9 cellular contexts compared by ENCODE assay signal in the genomic region with DNA sequence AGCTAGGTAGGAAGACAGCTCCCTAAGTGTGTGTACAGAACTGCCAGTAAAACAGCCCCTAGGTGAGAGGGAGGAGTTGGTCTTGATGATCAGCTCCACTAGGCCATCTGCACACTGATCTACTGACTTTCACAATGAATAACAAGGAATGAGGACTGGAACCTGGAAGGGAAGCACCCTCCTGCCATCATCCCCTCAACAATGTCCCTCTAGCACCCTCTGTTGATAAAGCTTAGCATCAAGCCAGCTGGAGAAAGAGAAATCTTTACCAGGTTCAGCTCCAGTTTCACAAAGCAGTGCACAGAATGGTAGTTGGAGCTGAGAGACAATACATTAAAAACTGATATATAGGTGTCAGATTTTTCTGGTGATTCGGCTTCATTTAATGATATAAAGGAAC. TPM values are rescaled to one million over a fixed set of nuclear protein-coding genes. Genes with fewer than 3 reads are reported as not detected.
DNase-seq lines count a peak whose midpoint lies in the region; ATAC-seq and TF ChIP-seq lines count a peak whose summit lies in the region.
"Had no signal": no experiment of that assay in that cellular context is flagged by ENCODE, and none has a peak within 500 bp of the region (broad histone marks: within the 10 kb centered on the region; RNA-seq: fewer than 3 reads in every experiment).

No MANE protein-coding gene starts in this region.

- H3K4me1 Mint-ChIP-seq in activated CD4-positive, alpha-beta T cell treated with anti-CD3 and anti-CD28 coated beads, Interleukin-2, amount 10 ng/mL, durations not matched to agents 7 days and 5 days, result no peaks in the 10 kb centered on the region

- DNase-seq in NCI-H2107 treated with DMSO at 0.1 percent for 48 hours (lab: John Stamatoyannopoulos, UW; ENCODE audit: unreplicated experiment) (peak; percentile 16), NCI-H2107 (lab: John Stamatoyannopoulos, UW) (no peak), Kasumi-1 (lab: John Stamatoyannopoulos, UW) (peak; percentile 54 to 69), WERI-Rb-1 (peak; percentile 49), left kidney (ENCODE audit: low read depth, low spot score) (peak; percentile 58), occipital lobe (lab: John Stamatoyannopoulos, UW) (no peak)
- no peak for DNase-seq in activated CD4-positive, alpha-beta T cell treated with anti-CD3 and anti-CD28 coated beads, Interleukin-2, amount 10 ng/mL, durations not matched to agents 7 days and 5 days

- no peaks in the 10 kb centered on the region for H3K9me3 Mint-ChIP-seq in activated CD4-positive, alpha-beta T cell treated with anti-CD3 and anti-CD28 coated beads, Interleukin-2, amount 10 ng/mL, durations not matched to agents 7 days and 5 days

- no peaks in the 10 kb centered on the region for H3K27me3 ChIP-seq in WERI-Rb-1 (ENCODE audit: insufficient read depth, low read depth, severe bottlenecking)
- H3K27me3 ChIP-seq: BLaER1 had no signal

- no peaks in the 10 kb centered on the region for H3K9me3 ChIP-seq in WERI-Rb-1 (ENCODE audit: severe bottlenecking)
- H3K9me3 ChIP-seq: BLaER1 had no signal

- no peaks in the 10 kb centered on the region for H3K36me3 ChIP-seq in WERI-Rb-1
- H3K36me3 ChIP-seq: BLaER1 had no signal

- no peaks in the 10 kb centered on the region for H3K27me3 Mint-ChIP-seq in activated CD4-positive, alpha-beta T cell treated with anti-CD3 and anti-CD28 coated beads, Interleukin-2, amount 10 ng/mL, durations not matched to agents 7 days and 5 days

- ATAC-seq in activated CD4-positive, CD25-positive, alpha-beta regulatory T cell treated with anti-CD3 and anti-CD28 coated beads, Interleukin-2, amount 50 U/mL, for 24 hours, result no peak

- H3K27ac ChIP-seq in WERI-Rb-1, result no peak overlapping the region
- H3K27ac ChIP-seq: BLaER1 had no signal

- H3K27ac Mint-ChIP-seq in activated CD4-positive, alpha-beta T cell treated with anti-CD3 and anti-CD28 coated beads, Interleukin-2, amount 10 ng/mL, durations not matched to agents 7 days and 5 days, result no peak overlapping the region

- CTCF ChIA-PET in activated CD4-positive, alpha-beta T cell treated with anti-CD3 and anti-CD28 coated beads, Interleukin-2, amount 10 ng/mL, durations not matched to agents 7 days and 5 days (lab: Charles Lee), result interaction anchor here (1.2 kb wide), 1 partner anchor 13 kb away, joined by 3 read pairs; no protein-coding TSS in a partner anchor

- POLR2A ChIA-PET in activated CD4-positive, alpha-beta T cell treated with anti-CD3 and anti-CD28 coated beads, Interleukin-2, amount 10 ng/mL, durations not matched to agents 7 days and 5 days (lab: Charles Lee), result no interaction called here

- TF ChIP-seq CTCF in WERI-Rb-1 (IDR thresholded peaks at IDR 0.05; ENCODE audit: low read depth, low read length), result peak; percentile 78

- no peak overlapping the region for H3K4me3 ChIP-seq in WERI-Rb-1 (ENCODE audit: low read depth, low read length)
- H3K4me3 ChIP-seq: BLaER1 had no signal

- H3K4me3 Mint-ChIP-seq in activated CD4-positive, alpha-beta T cell treated with anti-CD3 and anti-CD28 coated beads, Interleukin-2, amount 10 ng/mL, durations not matched to agents 7 days and 5 days, result no peak overlapping the region

- H3K36me3 Mint-ChIP-seq in activated CD4-positive, alpha-beta T cell treated with anti-CD3 and anti-CD28 coated beads, Interleukin-2, amount 10 ng/mL, durations not matched to agents 7 days and 5 days (ENCODE audit: low read depth), result no peaks in the 10 kb centered on the region

RNA-seq across cellular contexts. Expression of a gene that starts 57.2 kb away (rescaled TPM):
- 1 to 10 TPM; 2.7 to 2.8 TPM for total RNA-seq in activated CD4-positive, alpha-beta T cell treated with anti-CD3 and anti-CD28 coated beads, Interleukin-2, amount 10 ng/mL, durations not matched to agents 7 days and 5 days
- total RNA-seq in occipital lobe, result 24.3 TPM

Comparison
In these comparisons a context has a peak if more than half of its experiments do, and no peak if none do; other contexts are left out.
1. DNase-seq: peak in NCI-H2107 treated with DMSO at 0.1 percent for 48 hours (single experiment), Kasumi-1 (2 of 2), WERI-Rb-1 (single experiment) and left kidney (single experiment); none in NCI-H2107 (single experiment), activated CD4-positive, alpha-beta T cell treated with anti-CD3 and anti-CD28 coated beads, Interleukin-2, amount 10 ng/mL, durations not matched to agents 7 days and 5 days (single experiment) and occipital lobe (single experiment).